ENCODE assay signal across 19 cellular contexts in genomic region chr3:5309181-5309580, GRCh38.
A peak's percentile ranks its signal among the peaks of the same experiment; 100 is the strongest.
DNase-seq lines count a peak whose midpoint lies in the region; ATAC-seq, FAIRE-seq and TF ChIP-seq lines count a peak whose summit lies in the region.
"Had no signal": no experiment of that assay in that cellular context is flagged by ENCODE, and none has a peak within 500 bp of the region (broad histone marks: within the 10 kb centered on the region; RNA-seq: fewer than 3 reads in every experiment).

No MANE protein-coding gene starts in this region.

- peak overlapping the region; percentile 13 for H3K4me2 ChIP-seq in astrocyte (ENCODE audit: low read length)

- H3K9me3 ChIP-seq in astrocyte (ENCODE audit: insufficient read depth, low read depth, low read length), result no peaks in the 10 kb centered on the region

- H3K27ac ChIP-seq in 22Rv1 (peak overlapping the region; percentile 77), astrocyte (ENCODE audit: low read depth, low read length) (no peak overlapping the region)
- H3K27ac ChIP-seq: HL-60 had no signal

- H3K4me3 ChIP-seq in astrocyte (ENCODE audit: insufficient read depth, low read depth, low read length), result no peak overlapping the region

- H3K4me3 Mint-ChIP-seq in HFFc6, result no peak overlapping the region
- no peak overlapping the region for H3K4me3 Mint-ChIP-seq in astrocyte (ENCODE audit: unreplicated experiment)
- H3K4me3 Mint-ChIP-seq: CD14-positive monocyte; CD8-positive, alpha-beta T cell had no signal

- no peaks in the 10 kb centered on the region for H4K20me1 ChIP-seq in astrocyte (ENCODE audit: insufficient read depth, low read length)

- H3K27me3 Mint-ChIP-seq in HFFc6 (ENCODE audit: insufficient read depth), result peaks cover 1% of the 10 kb centered on the region
- no peaks in the 10 kb centered on the region for H3K27me3 Mint-ChIP-seq in astrocyte (ENCODE audit: low read depth, unreplicated experiment)

- no peaks in the 10 kb centered on the region for H3K4me1 ChIP-seq in astrocyte (ENCODE audit: insufficient read depth, low read length)

- no peak overlapping the region for H3K9ac ChIP-seq in astrocyte (ENCODE audit: low read length)

- H3K9me3 Mint-ChIP-seq in HFFc6 (no peaks in the 10 kb centered on the region; the same call in 1 of the 2 replicates), astrocyte (ENCODE audit: unreplicated experiment) (peaks cover 7% of the 10 kb centered on the region)
- H3K9me3 Mint-ChIP-seq: CD8-positive, alpha-beta T cell had no signal

- ATAC-seq in GM21723 (IDR thresholded peaks at IDR 0.05; ENCODE audit: unreplicated experiment), result no peak
- ATAC-seq: CD8-positive, alpha-beta T cell had no signal

- no peak for FAIRE-seq in astrocyte (lab: Jason Lieb, UNC)
- FAIRE-seq: D721Med had no signal

- no peak for TF ChIP-seq CTCF in 22Rv1 (IDR thresholded peaks at IDR 0.05)
- TF ChIP-seq CTCF in HFFc6 (IDR thresholded peaks at IDR 0.05), result no peak
- TF ChIP-seq CTCF in astrocyte (IDR thresholded peaks at IDR 0.05; ENCODE audit: insufficient read depth, low read depth, low read length), result no peak

- no peaks in the 10 kb centered on the region for H3K36me3 ChIP-seq in astrocyte (ENCODE audit: insufficient read depth, low read length)

- H3K4me1 Mint-ChIP-seq in HFFc6 (ENCODE audit: low read depth) (peaks cover 27% of the 10 kb centered on the region; the same call in 1 of the 2 replicates), astrocyte (ENCODE audit: low read depth, unreplicated experiment) (no peaks in the 10 kb centered on the region)

- H2AFZ ChIP-seq in astrocyte (ENCODE audit: low read depth, low read length), result no peak overlapping the region

- H3K27ac Mint-ChIP-seq in HFFc6, result no peak overlapping the region
- H3K27ac Mint-ChIP-seq in astrocyte (ENCODE audit: unreplicated experiment), result no peak overlapping the region
- H3K27ac Mint-ChIP-seq: CD14-positive monocyte; CD8-positive, alpha-beta T cell had no signal

- H3K36me3 Mint-ChIP-seq in HFFc6 (ENCODE audit: low read depth) (no peaks in the 10 kb centered on the region), astrocyte (ENCODE audit: low read depth, unreplicated experiment) (no peaks in the 10 kb centered on the region)
- H3K36me3 Mint-ChIP-seq: CD14-positive monocyte; CD8-positive, alpha-beta T cell had no signal

- DNase-seq in HFFc6, result peak; percentile 7
- peak; percentile 66 for DNase-seq in astrocyte (ENCODE audit: low read depth)
- DNase-seq in iris pigment epithelial cell (ENCODE audit: low read depth), result peak; percentile 7
- DNase-seq in Kasumi-1 (lab: John Stamatoyannopoulos, UW), result no peak
- no peak for DNase-seq in NCI-H187 treated with DMSO at 0.1 percent for 48 hours (lab: John Stamatoyannopoulos, UW)
- no peak for DNase-seq in NCI-H345 treated with DMSO at 0.1 percent for 48 hours (lab: John Stamatoyannopoulos, UW; ENCODE audit: unreplicated experiment)
- DNase-seq: 8988T; ACHN; CD8-positive, alpha-beta T cell; COR-L47; DMS153; DMS79 treated with DMSO at 0.1 percent for 48 hours; GDM1; HCEC 1CT had no signal

- no peaks in the 10 kb centered on the region for H3K79me2 ChIP-seq in astrocyte (ENCODE audit: insufficient read depth, low read length)

- H3K27me3 ChIP-seq in astrocyte (ENCODE audit: insufficient read depth, low read length), result no peaks in the 10 kb centered on the region

Comparison
In these comparisons a context has a peak if more than half of its experiments do, and no peak if none do; other contexts are left out.
1. DNase-seq: peak in HFFc6 (single experiment), astrocyte (single experiment) and iris pigment epithelial cell (single experiment); none in Kasumi-1 (0 of 2), NCI-H187 treated with DMSO at 0.1 percent for 48 hours (single experiment) and NCI-H345 treated with DMSO at 0.1 percent for 48 hours (single experiment).